17 cellular contexts compared by ENCODE assay signal in the genomic region with DNA sequence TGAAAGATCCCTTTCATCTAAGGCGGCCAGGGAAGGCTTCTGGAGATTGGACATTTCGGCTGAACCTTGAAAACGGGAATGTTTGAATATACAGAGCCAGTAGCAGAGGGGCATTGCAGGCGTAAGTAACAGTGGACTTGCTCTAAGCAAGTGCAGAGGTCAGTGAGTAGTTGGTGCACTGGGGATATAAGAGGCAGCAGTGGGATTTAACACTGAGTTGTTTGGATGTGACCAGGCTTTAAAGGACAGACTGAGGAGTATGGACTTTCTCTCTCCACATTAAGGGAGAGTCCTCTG. TPM values are rescaled to one million over a fixed set of nuclear protein-coding genes. Genes with fewer than 3 reads are reported as not detected.
DNase-seq lines count a peak whose midpoint lies in the region; ATAC-seq and TF ChIP-seq lines count a peak whose summit lies in the region.
"Had no signal": no experiment of that assay in that cellular context is flagged by ENCODE, and none has a peak within 500 bp of the region (broad histone marks: within the 10 kb centered on the region; RNA-seq: fewer than 3 reads in every experiment).

No MANE protein-coding gene starts in this region.

- H2AFZ ChIP-seq in GM23338 = peak overlapping the region; percentile 87; the same call in 1 of the 2 replicates

- intact Hi-C loops in transverse colon (cut with DNase I; ENCODE audit: low total_unique reads) = loop anchor here (5.0 kb wide), 1 partner anchor 807 kb away; no protein-coding TSS in a partner anchor

- H3K4me1 ChIP-seq in GM23338 (ENCODE audit: insufficient read depth) = peaks cover 18% of the 10 kb centered on the region
- peaks cover 0 to 6% (median 5%) of the 10 kb centered on the region in 4 donors for H3K4me1 ChIP-seq in transverse colon

- H3K27ac ChIP-seq in GM23338 (ENCODE audit: low read depth) (no peak overlapping the region), transverse colon (no peak overlapping the region)

- H3K27me3 Mint-ChIP-seq in GM23338 (ENCODE audit: insufficient read depth, low read depth, poor library complexity) (peaks cover 17% of the 10 kb centered on the region), WTC11 (ENCODE audit: low read depth) (peaks cover 54% of the 10 kb centered on the region), glutamatergic neuron (ENCODE audit: unreplicated experiment) (no peaks in the 10 kb centered on the region)

- in situ Hi-C loops in transverse colon (cut with MboI; ENCODE audit: low pct_ligation_motif_present in 1 of 4, low pct_unique_long_range_greater_than_20kb in 1 of 4, low sequenced_read_pairs in 3 of 4) = no loop called here

- H3K4me1 Mint-ChIP-seq in GM23338 (peaks cover 18% of the 10 kb centered on the region), WTC11 (peaks cover 12% of the 10 kb centered on the region), glutamatergic neuron (ENCODE audit: low read depth, unreplicated experiment) (peaks cover 33% of the 10 kb centered on the region)

- CTCF ChIA-PET in WTC11 (lab: Charles Lee) = no interaction called here

- H3K4me3 ChIP-seq in GM23338 (peak overlapping the region; percentile 72), transverse colon (no peak overlapping the region)
- H3K4me3 ChIP-seq: GM12878 had no signal

- no peaks in the 10 kb centered on the region; the same call in 1 of the 2 replicates for H3F3A ChIP-seq in GM23338 (replicated peaks; ENCODE audit: low read depth)

- WGBS in transverse colon (ENCODE audit: low coverage in 1 of 2), 2 donors = 77 to 91% methylated on average over 4 of the region's 4 CpGs

- H3K4me3 Mint-ChIP-seq in GM23338 (peak overlapping the region; percentile 81), WTC11 (peak overlapping the region; percentile 76), glutamatergic neuron (ENCODE audit: unreplicated experiment) (peak overlapping the region; percentile 89)
- H3K4me3 Mint-ChIP-seq: dendritic cell treated with granulocyte-macrophage colony-stimulating factor and Interleukin-4, amounts not matched to agents 40 ng/mL and 50 ng/mL, for 4 days had no signal

- H3K9me3 ChIP-seq in transverse colon = no peaks in the 10 kb centered on the region

- no peak overlapping the region for H3K27ac Mint-ChIP-seq in GM23338
- H3K27ac Mint-ChIP-seq in WTC11 = no peak overlapping the region
- peak overlapping the region; percentile 90 for H3K27ac Mint-ChIP-seq in glutamatergic neuron (ENCODE audit: unreplicated experiment)
- H3K27ac Mint-ChIP-seq: dendritic cell treated with granulocyte-macrophage colony-stimulating factor and Interleukin-4, amounts not matched to agents 40 ng/mL and 50 ng/mL, for 4 days had no signal

- no peak for ATAC-seq in GM23338
- no peak for ATAC-seq in WTC11
- ATAC-seq in GM19467 (IDR thresholded peaks at IDR 0.05; ENCODE audit: unreplicated experiment) = no peak
- ATAC-seq: GM12878 had no signal

- DNase-seq in GM23338 (ENCODE audit: low spot score) = no peak
- DNase-seq in WTC11 (ENCODE audit: low spot score) = no peak
- no peak for DNase-seq in glutamatergic neuron
- DNase-seq in pons (ENCODE audit: low spot score) = peak; percentile 89
- no peak for DNase-seq in stimulated activated CD4-positive, alpha-beta T cell treated with anti-CD3 and anti-CD28 coated beads, Interleukin-2, amount 100 ng/mL, for 48 hours
- no peak for DNase-seq in activated CD4-positive, alpha-beta T cell treated with anti-CD3 and anti-CD28 coated beads for 4 hours
- no peak for DNase-seq in transverse colon
- DNase-seq: activated gamma-delta T cell; GDM1; MV-4-11; NCI-H2029; NCI-H510A; SIG-M5; stimulated activated CD4-positive, alpha-beta T cell treated with anti-CD3 and anti-CD28 coated beads, Interleukin-2, amount 100 ng/mL, for 24 hours had no signal

- peak overlapping the region; percentile 82 for H3K4me2 ChIP-seq in GM23338

- H3K79me2 ChIP-seq in GM23338 (replicated peaks; ENCODE audit: insufficient read depth) = peaks cover 5% of the 10 kb centered on the region; the same call in 1 of the 2 replicates

- POLR2A ChIA-PET in WTC11 (lab: Charles Lee) = no interaction called here

- TF ChIP-seq POLR2A in transverse colon (IDR thresholded peaks at IDR 0.05) = no peak

- H3K36me3 ChIP-seq in GM23338 (ENCODE audit: insufficient read depth) (no peaks in the 10 kb centered on the region), transverse colon (no peaks in the 10 kb centered on the region)

- no peak for TF ChIP-seq EP300 in transverse colon (IDR thresholded peaks at IDR 0.05; ENCODE audit: low read depth)

- H3K9me2 ChIP-seq in GM23338 (ENCODE audit: insufficient read depth) = no peaks in the 10 kb centered on the region

- H3K27me3 ChIP-seq in GM23338 (ENCODE audit: insufficient read depth) (peaks cover 34% of the 10 kb centered on the region), transverse colon (peaks cover 46% of the 10 kb centered on the region)

- H4K20me1 ChIP-seq in GM23338 (replicated peaks; ENCODE audit: insufficient read depth) = peaks cover 6% of the 10 kb centered on the region; the same call in 1 of the 2 replicates

- TF ChIP-seq CTCF in GM23338 (conservative IDR thresholded peaks at IDR 0.05; ENCODE audit: low read depth in 2 of 2) = no peak
- no peak for TF ChIP-seq CTCF in WTC11 (IDR thresholded peaks at IDR 0.05)
- TF ChIP-seq CTCF in glutamatergic neuron (IDR thresholded peaks at IDR 0.05; ENCODE audit: partially characterized antibody, unreplicated experiment) = no peak
- TF ChIP-seq CTCF in transverse colon (IDR thresholded peaks at IDR 0.05) = no peak

- H3K9me3 Mint-ChIP-seq in GM23338 (no peaks in the 10 kb centered on the region; the same call in 2 of the 3 replicates), WTC11 (no peaks in the 10 kb centered on the region), glutamatergic neuron (ENCODE audit: unreplicated experiment) (peaks cover 2% of the 10 kb centered on the region)
- H3K9me3 Mint-ChIP-seq: dendritic cell treated with granulocyte-macrophage colony-stimulating factor and Interleukin-4, amounts not matched to agents 40 ng/mL and 50 ng/mL, for 4 days had no signal

- H3K36me3 Mint-ChIP-seq in GM23338 (ENCODE audit: low read depth) = peaks cover 3% of the 10 kb centered on the region; the same call in 1 of the 3 replicates
- H3K36me3 Mint-ChIP-seq in WTC11 = no peaks in the 10 kb centered on the region
- no peaks in the 10 kb centered on the region for H3K36me3 Mint-ChIP-seq in glutamatergic neuron (ENCODE audit: unreplicated experiment)

TF ChIP-seq in GM23338, 12 proteins besides CTCF, POLR2A, EP300 and RAD21 (continues in another document):
- TF ChIP-seq, protein P1, sequence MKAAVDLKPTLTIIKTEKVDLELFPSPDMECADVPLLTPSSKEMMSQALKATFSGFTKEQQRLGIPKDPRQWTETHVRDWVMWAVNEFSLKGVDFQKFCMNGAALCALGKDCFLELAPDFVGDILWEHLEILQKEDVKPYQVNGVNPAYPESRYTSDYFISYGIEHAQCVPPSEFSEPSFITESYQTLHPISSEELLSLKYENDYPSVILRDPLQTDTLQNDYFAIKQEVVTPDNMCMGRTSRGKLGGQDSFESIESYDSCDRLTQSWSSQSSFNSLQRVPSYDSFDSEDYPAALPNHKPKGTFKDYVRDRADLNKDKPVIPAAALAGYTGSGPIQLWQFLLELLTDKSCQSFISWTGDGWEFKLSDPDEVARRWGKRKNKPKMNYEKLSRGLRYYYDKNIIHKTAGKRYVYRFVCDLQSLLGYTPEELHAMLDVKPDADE (IDR thresholded peaks at IDR 0.05) = no peak
- TF ChIP-seq POLR2AphosphoS5 (IDR thresholded peaks at IDR 0.05; ENCODE audit: low read depth) (no peak), NANOG (IDR thresholded peaks at IDR 0.05; ENCODE audit: borderline replicate concordance) (no peak)

TF ChIP-seq in WTC11, 78 proteins besides CTCF, POLR2A, EP300 and RAD21:
- TF ChIP-seq, protein P2, sequence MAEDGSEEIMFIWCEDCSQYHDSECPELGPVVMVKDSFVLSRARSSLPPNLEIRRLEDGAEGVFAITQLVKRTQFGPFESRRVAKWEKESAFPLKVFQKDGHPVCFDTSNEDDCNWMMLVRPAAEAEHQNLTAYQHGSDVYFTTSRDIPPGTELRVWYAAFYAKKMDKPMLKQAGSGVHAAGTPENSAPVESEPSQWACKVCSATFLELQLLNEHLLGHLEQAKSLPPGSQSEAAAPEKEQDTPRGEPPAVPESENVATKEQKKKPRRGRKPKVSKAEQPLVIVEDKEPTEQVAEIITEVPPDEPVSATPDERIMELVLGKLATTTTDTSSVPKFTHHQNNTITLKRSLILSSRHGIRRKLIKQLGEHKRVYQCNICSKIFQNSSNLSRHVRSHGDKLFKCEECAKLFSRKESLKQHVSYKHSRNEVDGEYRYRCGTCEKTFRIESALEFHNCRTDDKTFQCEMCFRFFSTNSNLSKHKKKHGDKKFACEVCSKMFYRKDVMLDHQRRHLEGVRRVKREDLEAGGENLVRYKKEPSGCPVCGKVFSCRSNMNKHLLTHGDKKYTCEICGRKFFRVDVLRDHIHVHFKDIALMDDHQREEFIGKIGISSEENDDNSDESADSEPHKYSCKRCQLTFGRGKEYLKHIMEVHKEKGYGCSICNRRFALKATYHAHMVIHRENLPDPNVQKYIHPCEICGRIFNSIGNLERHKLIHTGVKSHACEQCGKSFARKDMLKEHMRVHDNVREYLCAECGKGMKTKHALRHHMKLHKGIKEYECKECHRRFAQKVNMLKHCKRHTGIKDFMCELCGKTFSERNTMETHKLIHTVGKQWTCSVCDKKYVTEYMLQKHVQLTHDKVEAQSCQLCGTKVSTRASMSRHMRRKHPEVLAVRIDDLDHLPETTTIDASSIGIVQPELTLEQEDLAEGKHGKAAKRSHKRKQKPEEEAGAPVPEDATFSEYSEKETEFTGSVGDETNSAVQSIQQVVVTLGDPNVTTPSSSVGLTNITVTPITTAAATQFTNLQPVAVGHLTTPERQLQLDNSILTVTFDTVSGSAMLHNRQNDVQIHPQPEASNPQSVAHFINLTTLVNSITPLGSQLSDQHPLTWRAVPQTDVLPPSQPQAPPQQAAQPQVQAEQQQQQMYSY (CRISPR knock-in tag; IDR thresholded peaks at IDR 0.05) = no peak
- TF ChIP-seq ZNF232 (CRISPR knock-in tag; IDR thresholded peaks at IDR 0.05) = no peak
- TF ChIP-seq MYBL2 (CRISPR knock-in tag; IDR thresholded peaks at IDR 0.05) = no peak

RNA-seq across cellular contexts. Expression of a gene that starts 1.3 kb away (rescaled TPM):
- 11.6 and 12.0 TPM in 2 replicates for total RNA-seq in GM23338 (2014; rRNA removed; shearing (Covaris generic))
- polyA plus RNA-seq in GM23338 (2016; fragmentation: Nextera tagmentation; extraction: Ambion mirVana) = 3.9 and 4.6 TPM in 2 replicates
- total RNA-seq in WTC11 (2021) = 5.0 to 7.0 TPM (median 5.7 TPM) in 3 replicates
- 35.7 TPM for total RNA-seq in glutamatergic neuron (ENCODE audit: unreplicated experiment)
- total RNA-seq in transverse colon = 1 to 10 TPM in 3 of 4 donors, not detected in 1; 1.9 to 4.0 (median 2.5) TPM
- total RNA-seq: GM12878 had no signal
